Comparison of ENCODE assay signal across 8 cellular contexts in the genomic region with DNA sequence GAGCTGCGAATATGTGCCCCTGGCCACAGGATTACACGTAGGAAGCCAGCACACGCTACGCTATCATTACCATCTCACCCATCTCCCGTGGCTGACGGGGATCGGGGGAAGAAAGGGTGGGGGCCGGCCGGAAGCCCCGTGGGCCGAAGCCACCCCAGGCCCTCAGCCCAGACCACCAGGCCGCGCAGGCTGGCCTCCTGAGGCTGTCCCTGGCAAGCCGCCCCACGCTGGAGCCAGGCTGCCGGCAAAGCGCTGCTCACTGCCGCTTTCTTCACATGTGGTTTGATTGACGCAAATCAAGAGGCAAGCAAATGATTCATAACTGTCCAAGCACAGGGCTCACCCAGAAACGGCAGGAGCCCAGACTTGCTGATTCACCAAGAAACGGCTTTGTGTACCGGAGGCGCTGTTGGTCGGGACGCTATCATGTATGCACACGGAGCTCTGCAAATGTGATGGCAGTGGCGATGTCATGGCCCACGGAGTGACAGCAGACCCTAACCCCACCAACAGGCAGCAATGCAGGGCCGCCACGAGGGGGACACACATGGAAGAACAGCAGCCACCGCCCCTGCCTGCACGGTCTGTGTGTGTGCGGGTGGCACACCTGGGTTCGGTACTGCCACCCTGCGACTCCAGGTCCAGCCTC.
DNase-seq lines count a peak whose midpoint lies in the region; ATAC-seq, FAIRE-seq and TF ChIP-seq lines count a peak whose summit lies in the region.

No MANE protein-coding gene starts in this region.

- H3K27me3 ChIP-seq in astrocyte (ENCODE audit: insufficient read depth, low read length), result no peaks in the 10 kb centered on the region

- no peaks in the 10 kb centered on the region for H3K27me3 Mint-ChIP-seq in astrocyte (ENCODE audit: low read depth, unreplicated experiment)
- H3K27me3 Mint-ChIP-seq in immature natural killer cell (ENCODE audit: low read depth in 3 of 3), result peaks cover 8 to 12% (median 12%) of the 10 kb centered on the region in 3 donors

- peaks cover 5% of the 10 kb centered on the region for H3K9me3 ChIP-seq in astrocyte (ENCODE audit: insufficient read depth, low read depth, low read length)

- H3K79me2 ChIP-seq in astrocyte (ENCODE audit: insufficient read depth, low read length), result peaks cover 19% of the 10 kb centered on the region

- no peak for FAIRE-seq in astrocyte (lab: Jason Lieb, UNC)

- H3K27ac Mint-ChIP-seq in astrocyte (ENCODE audit: unreplicated experiment) (peak overlapping the region; percentile 41), immature natural killer cell (peak overlapping the region; percentile 94 to 100 (median 96))

- H3K9me3 Mint-ChIP-seq in astrocyte (ENCODE audit: unreplicated experiment), result no peaks in the 10 kb centered on the region
- H3K9me3 Mint-ChIP-seq in immature natural killer cell, result no peaks in the 10 kb centered on the region

- in situ Hi-C loops in Caki2 (cut with HindIII; ENCODE audit: low pct_unique_long_range_greater_than_20kb, low sequenced_read_pairs), result no loop called here

- H2AFZ ChIP-seq in astrocyte (ENCODE audit: low read depth, low read length), result peak overlapping the region; percentile 75

- H3K36me3 Mint-ChIP-seq in astrocyte (ENCODE audit: low read depth, unreplicated experiment) (no peaks in the 10 kb centered on the region), immature natural killer cell (peaks cover 0 to 9% (median 0%) of the 10 kb centered on the region in 3 donors)

- no peaks in the 10 kb centered on the region for H3K36me3 ChIP-seq in astrocyte (ENCODE audit: insufficient read depth, low read length)

- H3K4me3 Mint-ChIP-seq in astrocyte (ENCODE audit: unreplicated experiment) (no peak overlapping the region), immature natural killer cell (peak overlapping the region; percentile 73 to 87 (median 79))

- ATAC-seq in HG03108 (IDR thresholded peaks at IDR 0.05; ENCODE audit: unreplicated experiment), result peak; percentile 82
- no peak for ATAC-seq in HG02884 (IDR thresholded peaks at IDR 0.05; ENCODE audit: unreplicated experiment)

- H3K27ac ChIP-seq in astrocyte (ENCODE audit: low read depth, low read length), result peak overlapping the region; percentile 96

- H3K4me1 Mint-ChIP-seq in astrocyte (ENCODE audit: low read depth, unreplicated experiment), result peaks cover 17% of the 10 kb centered on the region
- H3K4me1 Mint-ChIP-seq in immature natural killer cell, result peaks cover 6 to 79% of the 10 kb centered on the region in 2 donors

- H3K4me1 ChIP-seq in astrocyte (ENCODE audit: insufficient read depth, low read length), result peaks cover 38% of the 10 kb centered on the region

- DNase-seq in Caki2 (ENCODE audit: low read depth) (peak; percentile 81), T-helper 9 cell (peak; percentile 67), astrocyte (ENCODE audit: low read depth) (peak; percentile 97), immature natural killer cell (peak; percentile 76 to 89 (median 85)), RPMI8226 (no peak)
- DNase-seq in stimulated activated CD4-positive, alpha-beta T cell treated with anti-CD3 and anti-CD28 coated beads, Interleukin-12 subunit alpha, Interleukin-12 subunit beta, amount 100 ng/mL, for 4 hours, result peak; percentile 67

- peak overlapping the region; percentile 87 for H3K9ac ChIP-seq in astrocyte (ENCODE audit: low read length)

- H3K4me3 ChIP-seq in astrocyte (ENCODE audit: insufficient read depth, low read depth, low read length), result peak overlapping the region; percentile 38

- no peaks in the 10 kb centered on the region for H4K20me1 ChIP-seq in astrocyte (ENCODE audit: insufficient read depth, low read length)

- H3K4me2 ChIP-seq in astrocyte (ENCODE audit: low read length), result peak overlapping the region; percentile 80

- TF ChIP-seq CTCF in astrocyte (IDR thresholded peaks at IDR 0.05; ENCODE audit: insufficient read depth, low read depth, low read length), result no peak
